Comparison of ENCODE assay signal across 1 cellular context in the genomic region with DNA sequence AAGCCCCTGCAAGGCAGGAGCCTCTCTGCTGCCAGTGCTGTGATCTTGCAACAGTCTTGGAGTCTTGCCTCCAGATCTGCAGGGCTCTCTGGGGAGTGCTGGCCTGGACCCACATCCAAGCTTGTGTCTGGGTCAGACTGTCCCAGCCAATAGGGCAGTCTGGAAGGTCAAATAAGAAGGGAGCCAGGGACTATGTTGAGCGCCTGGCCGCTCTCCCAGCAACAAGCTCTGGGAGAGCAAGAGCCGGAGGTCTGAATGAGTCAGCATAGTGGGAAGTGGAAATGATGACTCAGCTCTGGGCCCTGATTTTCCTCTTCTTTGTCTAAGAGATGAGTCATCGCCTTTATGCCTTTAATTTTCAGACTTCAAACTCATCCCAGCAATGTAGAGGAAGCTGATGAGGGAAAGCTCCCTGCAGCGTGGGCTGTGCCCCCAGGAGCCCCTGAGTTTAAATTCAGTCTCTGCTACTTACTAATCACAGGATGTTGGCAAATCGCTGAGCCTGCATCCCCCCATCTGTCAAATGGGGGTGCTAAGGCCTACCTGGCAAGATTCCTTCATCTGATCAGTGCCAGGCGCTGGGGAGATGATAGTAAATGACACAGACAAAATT.
TF ChIP-seq lines count a peak whose summit lies in the region.

No MANE protein-coding gene starts in this region.

TF ChIP-seq in HepG2, 621 proteins besides CTCF, POLR2A, EP300 and RAD21 (continued from another document and continues in another):
- TF ChIP-seq ZNF20 (CRISPR knock-in tag; IDR thresholded peaks at IDR 0.05) (no peak), KAT2B (IDR thresholded peaks at IDR 0.05; ENCODE audit: borderline replicate concordance, low read depth, low read length) (no peak), ZNF224 (CRISPR knock-in tag; IDR thresholded peaks at IDR 0.05) (no peak), ZNF724P (CRISPR knock-in tag; IDR thresholded peaks at IDR 0.05; ENCODE audit: borderline replicate concordance) (no peak), ZNF33B (CRISPR knock-in tag; IDR thresholded peaks at IDR 0.05) (no peak), EHMT2 (IDR thresholded peaks at IDR 0.05; ENCODE audit: borderline replicate concordance, low read depth, low read length) (peak; percentile 76; the same call in 1 of the 2 replicates), CC2D1A (CRISPR knock-in tag; IDR thresholded peaks at IDR 0.05) (no peak), ZNF367 (CRISPR knock-in tag; IDR thresholded peaks at IDR 0.05; ENCODE audit: borderline replicate concordance) (no peak), HNRNPUL1 (IDR thresholded peaks at IDR 0.05; ENCODE audit: low read depth, low read length) (no peak), MTF2 (CRISPR knock-in tag; IDR thresholded peaks at IDR 0.05; ENCODE audit: borderline replicate concordance) (no peak), ZNF17 (CRISPR knock-in tag; IDR thresholded peaks at IDR 0.05) (no peak), ZNF720 (CRISPR knock-in tag; IDR thresholded peaks at IDR 0.05) (no peak), CREB1 (IDR thresholded peaks at IDR 0.05) (peak; percentile 81), CREB1 (CRISPR knock-in tag; IDR thresholded peaks at IDR 0.05) (no peak), ZSCAN22 (CRISPR knock-in tag; IDR thresholded peaks at IDR 0.05) (no peak), MYC (CRISPR knock-in tag; IDR thresholded peaks at IDR 0.05; ENCODE audit: borderline replicate concordance) (no peak; the same call in 1 of the 2 replicates), ESRRA (CRISPR knock-in tag; IDR thresholded peaks at IDR 0.05; ENCODE audit: low read depth) (peak; percentile 52; the same call in 1 of the 2 replicates), ZNF569 (CRISPR knock-in tag; IDR thresholded peaks at IDR 0.05; ENCODE audit: borderline replicate concordance) (no peak), FOXA3 (CRISPR knock-in tag; IDR thresholded peaks at IDR 0.05) (peak; percentile 70), CCAR2 (optimal IDR thresholded peaks at IDR 0.05; ENCODE audit: low read depth, low read length) (no peak), ZNF431 (CRISPR knock-in tag; IDR thresholded peaks at IDR 0.05; ENCODE audit: borderline replicate concordance, low read depth) (peak; percentile 77), TBX3 (IDR thresholded peaks at IDR 0.05; ENCODE audit: borderline replicate concordance) (no peak), ZNF747 (CRISPR knock-in tag; IDR thresholded peaks at IDR 0.05; ENCODE audit: borderline replicate concordance) (no peak), FOXM1 (CRISPR knock-in tag; IDR thresholded peaks at IDR 0.05) (no peak), SMAD1 (CRISPR knock-in tag; IDR thresholded peaks at IDR 0.05; ENCODE audit: borderline replicate concordance, low read depth) (0 out of 2 replicates have a peak, but pooled peaks have one; percentile 47), SMARCC2 (IDR thresholded peaks at IDR 0.05) (peak; percentile 19; the same call in 1 of the 2 replicates), JDP2 (CRISPR knock-in tag; IDR thresholded peaks at IDR 0.05; ENCODE audit: borderline replicate concordance) (no peak), ZFYVE20 (CRISPR knock-in tag; IDR thresholded peaks at IDR 0.05; ENCODE audit: borderline replicate concordance, low read depth) (no peak), ZNF484 (CRISPR knock-in tag; IDR thresholded peaks at IDR 0.05; ENCODE audit: borderline replicate concordance, low read depth) (no peak), ZNF335 (CRISPR knock-in tag; IDR thresholded peaks at IDR 0.05) (no peak), CENPX (CRISPR knock-in tag; IDR thresholded peaks at IDR 0.05) (no peak), NFIB (CRISPR knock-in tag; IDR thresholded peaks at IDR 0.05; ENCODE audit: borderline replicate concordance) (no peak), ZNF709 (CRISPR knock-in tag; IDR thresholded peaks at IDR 0.05) (no peak), YY1 (IDR thresholded peaks at IDR 0.05; ENCODE audit: insufficient read depth, insufficient replicate concordance, low read depth, low read length) (no peak), MZF1 (CRISPR knock-in tag; IDR thresholded peaks at IDR 0.05; ENCODE audit: borderline replicate concordance) (no peak), NFE2 (CRISPR knock-in tag; IDR thresholded peaks at IDR 0.05) (peak; percentile 86), U2AF1 (optimal IDR thresholded peaks at IDR 0.05; ENCODE audit: low read depth, low read length) (no peak), HOXA3 (CRISPR knock-in tag; IDR thresholded peaks at IDR 0.05) (peak; percentile 47; the same call in 1 of the 2 replicates), KMT2B (CRISPR knock-in tag; IDR thresholded peaks at IDR 0.05) (peak; percentile 48; the same call in 1 of the 2 replicates), SAP130 (CRISPR knock-in tag; IDR thresholded peaks at IDR 0.05; ENCODE audit: low read depth) (peak; percentile 89), MEIS1 (CRISPR knock-in tag; IDR thresholded peaks at IDR 0.05; ENCODE audit: borderline replicate concordance) (peak; percentile 63; the same call in 1 of the 2 replicates), HHEX (CRISPR knock-in tag; IDR thresholded peaks at IDR 0.05) (no peak)
- TF ChIP-seq, protein P1, sequence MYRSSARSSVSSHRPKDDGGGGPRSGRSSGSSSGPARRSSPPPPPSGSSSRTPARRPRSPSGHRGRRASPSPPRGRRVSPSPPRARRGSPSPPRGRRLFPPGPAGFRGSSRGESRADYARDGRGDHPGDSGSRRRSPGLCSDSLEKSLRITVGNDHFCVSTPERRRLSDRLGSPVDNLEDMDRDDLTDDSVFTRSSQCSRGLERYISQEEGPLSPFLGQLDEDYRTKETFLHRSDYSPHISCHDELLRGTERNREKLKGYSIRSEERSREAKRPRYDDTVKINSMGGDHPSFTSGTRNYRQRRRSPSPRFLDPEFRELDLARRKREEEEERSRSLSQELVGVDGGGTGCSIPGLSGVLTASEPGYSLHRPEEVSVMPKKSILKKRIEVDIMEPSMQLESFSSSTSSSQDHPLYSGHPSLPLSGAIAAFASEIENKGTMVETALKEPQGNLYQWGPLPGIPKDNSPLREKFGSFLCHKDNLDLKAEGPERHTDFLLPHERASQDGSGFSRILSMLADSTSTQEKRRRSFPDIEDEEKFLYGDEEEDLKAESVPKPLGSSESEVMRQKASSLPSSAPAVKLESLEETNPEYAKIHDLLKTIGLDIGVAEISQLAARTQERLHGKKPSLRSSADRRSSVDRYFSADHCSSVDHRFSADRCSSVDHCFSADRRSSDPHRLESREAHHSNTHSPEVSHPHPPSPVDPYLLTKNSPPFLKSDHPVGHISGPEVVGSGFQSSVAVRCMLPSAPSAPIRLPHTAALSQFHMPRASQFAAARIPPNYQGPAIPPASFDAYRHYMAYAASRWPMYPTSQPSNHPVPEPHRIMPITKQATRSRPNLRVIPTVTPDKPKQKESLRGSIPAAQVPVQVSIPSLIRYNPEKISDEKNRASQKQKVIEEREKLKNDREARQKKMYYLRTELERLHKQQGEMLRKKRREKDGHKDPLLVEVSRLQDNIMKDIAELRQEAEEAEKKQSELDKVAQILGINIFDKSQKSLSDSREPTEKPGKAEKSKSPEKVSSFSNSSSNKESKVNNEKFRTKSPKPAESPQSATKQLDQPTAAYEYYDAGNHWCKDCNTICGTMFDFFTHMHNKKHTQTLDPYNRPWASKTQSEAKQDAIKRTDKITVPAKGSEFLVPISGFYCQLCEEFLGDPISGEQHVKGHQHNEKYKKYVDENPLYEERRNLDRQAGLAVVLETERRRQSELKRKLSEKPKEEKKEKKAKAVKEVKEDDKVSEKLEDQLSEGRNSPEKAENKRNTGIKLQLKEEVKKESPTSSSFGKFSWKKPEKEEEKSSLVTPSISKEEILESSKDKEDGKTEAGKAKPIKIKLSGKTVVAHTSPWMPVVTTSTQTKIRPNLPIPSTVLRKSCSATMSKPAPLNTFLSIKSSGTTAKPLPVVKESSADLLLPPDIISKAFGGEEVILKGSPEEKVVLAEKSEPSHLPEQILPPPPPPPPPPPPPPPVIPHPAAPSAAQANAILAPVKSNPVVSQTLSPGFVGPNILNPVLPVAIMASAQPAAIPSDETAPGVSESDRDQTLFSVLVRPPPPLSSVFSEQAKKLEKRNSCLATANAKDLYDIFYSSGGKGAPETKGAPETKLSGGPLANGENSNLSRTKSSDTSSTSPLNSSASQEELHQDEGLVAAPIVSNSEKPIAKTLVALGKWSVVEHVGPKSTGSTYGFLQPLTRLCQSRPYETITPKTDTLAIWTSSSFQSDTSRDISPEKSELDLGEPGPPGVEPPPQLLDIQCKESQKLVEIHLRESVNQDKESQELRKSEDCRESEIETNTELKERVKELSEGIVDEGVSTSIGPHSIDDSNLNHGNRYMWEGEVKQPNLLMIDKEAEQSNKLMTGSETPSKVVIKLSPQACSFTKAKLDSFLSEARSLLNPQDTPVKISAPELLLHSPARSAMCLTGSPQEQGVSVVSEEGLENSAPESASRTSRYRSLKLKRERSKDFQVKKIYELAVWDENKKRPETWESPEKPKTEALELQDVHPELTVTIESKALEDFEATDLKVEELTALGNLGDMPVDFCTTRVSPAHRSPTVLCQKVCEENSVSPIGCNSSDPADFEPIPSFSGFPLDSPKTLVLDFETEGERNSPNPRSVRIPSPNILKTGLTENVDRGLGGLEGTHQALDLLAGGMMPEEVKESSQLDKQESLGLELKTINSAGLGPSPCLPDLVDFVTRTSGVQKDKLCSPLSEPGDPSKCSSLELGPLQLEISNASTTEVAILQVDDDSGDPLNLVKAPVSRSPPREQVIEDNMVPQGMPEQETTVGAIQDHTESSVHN (CRISPR knock-in tag; IDR thresholded peaks at IDR 0.05) = 0 out of 2 replicates have a peak, but pooled peaks have one; percentile 50
- TF ChIP-seq, protein P2, sequence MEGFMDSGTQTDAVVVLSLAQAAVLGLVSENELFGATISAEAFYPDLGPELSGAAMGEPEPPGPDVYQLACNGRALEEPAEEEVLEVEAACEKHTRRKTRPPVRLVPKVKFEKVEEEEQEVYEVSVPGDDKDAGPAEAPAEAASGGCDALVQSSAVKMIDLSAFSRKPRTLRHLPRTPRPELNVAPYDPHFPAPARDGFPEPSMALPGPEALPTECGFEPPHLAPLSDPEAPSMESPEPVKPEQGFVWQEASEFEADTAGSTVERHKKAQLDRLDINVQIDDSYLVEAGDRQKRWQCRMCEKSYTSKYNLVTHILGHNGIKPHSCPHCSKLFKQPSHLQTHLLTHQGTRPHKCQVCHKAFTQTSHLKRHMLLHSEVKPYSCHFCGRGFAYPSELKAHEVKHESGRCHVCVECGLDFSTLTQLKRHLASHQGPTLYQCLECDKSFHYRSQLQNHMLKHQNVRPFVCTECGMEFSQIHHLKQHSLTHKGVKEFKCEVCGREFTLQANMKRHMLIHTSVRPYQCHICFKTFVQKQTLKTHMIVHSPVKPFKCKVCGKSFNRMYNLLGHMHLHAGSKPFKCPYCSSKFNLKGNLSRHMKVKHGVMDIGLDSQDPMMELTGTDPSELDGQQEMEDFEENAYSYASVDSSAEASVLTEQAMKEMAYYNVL (CRISPR knock-in tag; IDR thresholded peaks at IDR 0.05; ENCODE audit: borderline replicate concordance) = no peak
- TF ChIP-seq, protein P3, sequence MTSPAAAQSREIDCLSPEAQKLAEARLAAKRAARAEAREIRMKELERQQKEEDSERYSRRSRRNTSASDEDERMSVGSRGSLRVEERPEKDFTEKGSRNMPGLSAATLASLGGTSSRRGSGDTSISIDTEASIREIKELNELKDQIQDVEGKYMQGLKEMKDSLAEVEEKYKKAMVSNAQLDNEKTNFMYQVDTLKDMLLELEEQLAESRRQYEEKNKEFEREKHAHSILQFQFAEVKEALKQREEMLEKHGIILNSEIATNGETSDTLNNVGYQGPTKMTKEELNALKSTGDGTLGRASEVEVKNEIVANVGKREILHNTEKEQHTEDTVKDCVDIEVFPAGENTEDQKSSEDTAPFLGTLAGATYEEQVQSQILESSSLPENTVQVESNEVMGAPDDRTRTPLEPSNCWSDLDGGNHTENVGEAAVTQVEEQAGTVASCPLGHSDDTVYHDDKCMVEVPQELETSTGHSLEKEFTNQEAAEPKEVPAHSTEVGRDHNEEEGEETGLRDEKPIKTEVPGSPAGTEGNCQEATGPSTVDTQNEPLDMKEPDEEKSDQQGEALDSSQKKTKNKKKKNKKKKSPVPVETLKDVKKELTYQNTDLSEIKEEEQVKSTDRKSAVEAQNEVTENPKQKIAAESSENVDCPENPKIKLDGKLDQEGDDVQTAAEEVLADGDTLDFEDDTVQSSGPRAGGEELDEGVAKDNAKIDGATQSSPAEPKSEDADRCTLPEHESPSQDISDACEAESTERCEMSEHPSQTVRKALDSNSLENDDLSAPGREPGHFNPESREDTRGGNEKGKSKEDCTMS (CRISPR knock-in tag; conservative IDR thresholded peaks at IDR 0.05) = 0 out of 2 replicates have a peak, but pooled peaks have one; percentile 23
- TF ChIP-seq, protein P4, sequence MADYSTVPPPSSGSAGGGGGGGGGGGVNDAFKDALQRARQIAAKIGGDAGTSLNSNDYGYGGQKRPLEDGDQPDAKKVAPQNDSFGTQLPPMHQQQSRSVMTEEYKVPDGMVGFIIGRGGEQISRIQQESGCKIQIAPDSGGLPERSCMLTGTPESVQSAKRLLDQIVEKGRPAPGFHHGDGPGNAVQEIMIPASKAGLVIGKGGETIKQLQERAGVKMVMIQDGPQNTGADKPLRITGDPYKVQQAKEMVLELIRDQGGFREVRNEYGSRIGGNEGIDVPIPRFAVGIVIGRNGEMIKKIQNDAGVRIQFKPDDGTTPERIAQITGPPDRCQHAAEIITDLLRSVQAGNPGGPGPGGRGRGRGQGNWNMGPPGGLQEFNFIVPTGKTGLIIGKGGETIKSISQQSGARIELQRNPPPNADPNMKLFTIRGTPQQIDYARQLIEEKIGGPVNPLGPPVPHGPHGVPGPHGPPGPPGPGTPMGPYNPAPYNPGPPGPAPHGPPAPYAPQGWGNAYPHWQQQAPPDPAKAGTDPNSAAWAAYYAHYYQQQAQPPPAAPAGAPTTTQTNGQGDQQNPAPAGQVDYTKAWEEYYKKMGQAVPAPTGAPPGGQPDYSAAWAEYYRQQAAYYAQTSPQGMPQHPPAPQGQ (CRISPR knock-in tag; IDR thresholded peaks at IDR 0.05; ENCODE audit: borderline replicate concordance) = no peak
- TF ChIP-seq, protein P5, sequence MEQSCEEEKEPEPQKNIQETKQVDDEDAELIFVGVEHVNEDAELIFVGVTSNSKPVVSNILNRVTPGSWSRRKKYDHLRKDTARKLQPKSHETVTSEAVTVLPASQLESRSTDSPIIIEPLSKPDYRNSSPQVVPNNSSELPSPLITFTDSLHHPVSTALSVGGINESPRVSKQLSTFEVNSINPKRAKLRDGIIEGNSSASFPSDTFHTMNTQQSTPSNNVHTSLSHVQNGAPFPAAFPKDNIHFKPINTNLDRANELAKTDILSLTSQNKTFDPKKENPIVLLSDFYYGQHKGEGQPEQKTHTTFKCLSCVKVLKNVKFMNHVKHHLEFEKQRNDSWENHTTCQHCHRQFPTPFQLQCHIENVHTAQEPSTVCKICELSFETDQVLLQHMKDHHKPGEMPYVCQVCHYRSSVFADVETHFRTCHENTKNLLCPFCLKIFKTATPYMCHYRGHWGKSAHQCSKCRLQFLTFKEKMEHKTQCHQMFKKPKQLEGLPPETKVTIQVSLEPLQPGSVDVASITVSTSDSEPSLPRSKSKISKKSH (CRISPR knock-in tag; IDR thresholded peaks at IDR 0.05; ENCODE audit: borderline replicate concordance) = no peak
- TF ChIP-seq, protein P6, sequence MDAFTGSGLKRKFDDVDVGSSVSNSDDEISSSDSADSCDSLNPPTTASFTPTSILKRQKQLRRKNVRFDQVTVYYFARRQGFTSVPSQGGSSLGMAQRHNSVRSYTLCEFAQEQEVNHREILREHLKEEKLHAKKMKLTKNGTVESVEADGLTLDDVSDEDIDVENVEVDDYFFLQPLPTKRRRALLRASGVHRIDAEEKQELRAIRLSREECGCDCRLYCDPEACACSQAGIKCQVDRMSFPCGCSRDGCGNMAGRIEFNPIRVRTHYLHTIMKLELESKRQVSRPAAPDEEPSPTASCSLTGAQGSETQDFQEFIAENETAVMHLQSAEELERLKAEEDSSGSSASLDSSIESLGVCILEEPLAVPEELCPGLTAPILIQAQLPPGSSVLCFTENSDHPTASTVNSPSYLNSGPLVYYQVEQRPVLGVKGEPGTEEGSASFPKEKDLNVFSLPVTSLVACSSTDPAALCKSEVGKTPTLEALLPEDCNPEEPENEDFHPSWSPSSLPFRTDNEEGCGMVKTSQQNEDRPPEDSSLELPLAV (CRISPR knock-in tag; conservative IDR thresholded peaks at IDR 0.05; ENCODE audit: low read depth) = no peak
